In genomic region chr2:207975910-207976309, GRCh38 we compare ENCODE assay signal across 17 cellular contexts.
"Had no signal": no experiment of that assay in that cellular context is flagged by ENCODE, and none has a peak within 500 bp of the region (broad histone marks: within the 10 kb centered on the region; RNA-seq: fewer than 3 reads in every experiment).

No MANE protein-coding gene starts in this region.

- H3K27me3 Mint-ChIP-seq: naive thymus-derived CD8-positive, alpha-beta T cell; stimulated activated memory B cell treated with anti-CD40 and anti-IgM and Interleukin-4, amounts not matched to agents 10 μg/mL and 1 μg/mL and 100 μg/mL, for 72 hours; stimulated activated naive CD8-positive, alpha-beta T cell treated with anti-CD3 and anti-CD28 coated beads, Interleukin-15, Interleukin-2, amounts not matched to agents 100 ng/mL and 50 ng/mL, for 24 hours had no signal

- H3K4me1 ChIP-seq: foreskin keratinocyte had no signal

- H3K27ac Mint-ChIP-seq: immature natural killer cell; naive thymus-derived CD8-positive, alpha-beta T cell; stimulated activated memory B cell treated with anti-CD40 and anti-IgM and Interleukin-4, amounts not matched to agents 10 μg/mL and 1 μg/mL and 100 μg/mL, for 72 hours had no signal

- ATAC-seq: foreskin keratinocyte; mucosa of descending colon; naive thymus-derived CD8-positive, alpha-beta T cell; right cardiac atrium; stimulated activated memory B cell treated with anti-CD40 and anti-IgM and Interleukin-4, amounts not matched to agents 10 μg/mL and 1 μg/mL and 100 μg/mL, for 72 hours had no signal

- H3K9me3 Mint-ChIP-seq: immature natural killer cell; naive thymus-derived CD8-positive, alpha-beta T cell; stimulated activated memory B cell treated with anti-CD40 and anti-IgM and Interleukin-4, amounts not matched to agents 10 μg/mL and 1 μg/mL and 100 μg/mL, for 72 hours; stimulated activated naive CD8-positive, alpha-beta T cell treated with anti-CD3 and anti-CD28 coated beads, Interleukin-15, Interleukin-2, amounts not matched to agents 100 ng/mL and 50 ng/mL, for 24 hours had no signal

- H3K27ac ChIP-seq: esophagus squamous epithelium, foreskin keratinocyte, neutrophil, tibial artery, upper lobe of left lung, uterus had no signal

- FAIRE-seq: colon had no signal

- H3K4me3 Mint-ChIP-seq: immature natural killer cell; naive thymus-derived CD8-positive, alpha-beta T cell; stimulated activated memory B cell treated with anti-CD40 and anti-IgM and Interleukin-4, amounts not matched to agents 10 μg/mL and 1 μg/mL and 100 μg/mL, for 72 hours; stimulated activated naive CD8-positive, alpha-beta T cell treated with anti-CD3 and anti-CD28 coated beads, Interleukin-15, Interleukin-2, amounts not matched to agents 100 ng/mL and 50 ng/mL, for 24 hours had no signal

- H3K27me3 ChIP-seq: esophagus squamous epithelium, foreskin keratinocyte, neutrophil, tibial artery, upper lobe of left lung, uterus had no signal

- H3K4me3 ChIP-seq: esophagus squamous epithelium, mucosa of descending colon, smooth muscle cell, tibial artery, upper lobe of left lung, uterus had no signal

- DNase-seq: dermis blood vessel endothelial cell; esophagus squamous epithelium; foreskin keratinocyte; immature natural killer cell; mucosa of descending colon; naive thymus-derived CD8-positive, alpha-beta T cell; posterior cingulate gyrus; right cardiac atrium; stimulated activated CD4-positive, alpha-beta T cell treated with anti-CD3 and anti-CD28 coated beads, Interleukin-4, amount 100 ng/mL, for 1 hour; tibial artery; upper lobe of left lung; uterus had no signal

- H3K9me3 ChIP-seq: esophagus squamous epithelium, mucosa of descending colon, neutrophil, tibial artery, upper lobe of left lung, uterus had no signal

- H3K4me2 ChIP-seq: smooth muscle cell had no signal

- H3K36me3 ChIP-seq: uterus had no signal
